In genomic region chr3:159922861-159923312, GRCh38 we compare ENCODE assay signal across 12 cellular contexts.
A peak's percentile ranks its signal among the peaks of the same experiment; 100 is the strongest.
DNase-seq lines count a peak whose midpoint lies in the region; ATAC-seq, FAIRE-seq and TF ChIP-seq lines count a peak whose summit lies in the region.
"Had no signal": no experiment of that assay in that cellular context is flagged by ENCODE, and none has a peak within 500 bp of the region (broad histone marks: within the 10 kb centered on the region; RNA-seq: fewer than 3 reads in every experiment).

No MANE protein-coding gene starts in this region.

- H3K4me1 Mint-ChIP-seq in mesothelial cell of epicardium: no peaks in the 10 kb centered on the region
- H3K4me1 Mint-ChIP-seq: nephron had no signal

- peaks cover 3% of the 10 kb centered on the region for H3K9me3 Mint-ChIP-seq in mesothelial cell of epicardium
- H3K9me3 Mint-ChIP-seq: CD4-positive, alpha-beta T cell had no signal

- no peak for DNase-seq in GM12892 (ENCODE audit: insufficient read length)
- DNase-seq in GM20000 (ENCODE audit: low spot score): peak; percentile 58
- peak; percentile 91 for DNase-seq in SIG-M5 treated with dmso at 0.1 percent for 504 hours (lab: John Stamatoyannopoulos, UW; ENCODE audit: unreplicated experiment)
- DNase-seq in psoas muscle: no peak
- no peak for DNase-seq in mesothelial cell of epicardium (ENCODE audit: low spot score in 2 of 2, unreplicated experiment in 2 of 2)
- no peak for DNase-seq in thyroid gland
- no peak for DNase-seq in NCI-H2227 (lab: John Stamatoyannopoulos, UW; ENCODE audit: unreplicated experiment)
- DNase-seq: CD4-positive, alpha-beta T cell; NCI-H510A treated with DMSO at 0.1 percent for 48 hours; stimulated activated CD4-positive, alpha-beta T cell treated with anti-CD3 and anti-CD28 coated beads, Interleukin-4, amount 100 ng/mL, for 1 hour had no signal

- TF ChIP-seq CTCF in GM20000 (IDR thresholded peaks at IDR 0.05; ENCODE audit: extremely low read depth, missing control alignments): no peak
- TF ChIP-seq CTCF in psoas muscle (IDR thresholded peaks at IDR 0.05): no peak
- TF ChIP-seq CTCF in mesothelial cell of epicardium (IDR thresholded peaks at IDR 0.05; ENCODE audit: unreplicated experiment): no peak
- TF ChIP-seq CTCF in thyroid gland (IDR thresholded peaks at IDR 0.05): no peak

- H3K9me3 ChIP-seq in psoas muscle (peaks cover 6% of the 10 kb centered on the region), thyroid gland (no peaks in the 10 kb centered on the region)

- no peaks in the 10 kb centered on the region for H3K27me3 Mint-ChIP-seq in mesothelial cell of epicardium (ENCODE audit: low read depth)
- H3K27me3 Mint-ChIP-seq: CD4-positive, alpha-beta T cell had no signal

- TF ChIP-seq POLR2A in GM12892 (IDR thresholded peaks at IDR 0.05; ENCODE audit: low read depth, low read length): 0 out of 2 replicates have a peak, but pooled peaks have one; percentile 31
- TF ChIP-seq POLR2A in thyroid gland (IDR thresholded peaks at IDR 0.05): no peak

- intact Hi-C loops in psoas muscle (cut with DNase I) (no loop called here), thyroid gland (cut with DNase I) (no loop called here)

- H3K36me3 Mint-ChIP-seq in mesothelial cell of epicardium: no peaks in the 10 kb centered on the region

- peak; percentile 100 for FAIRE-seq in GM12892 (lab: Jason Lieb, UNC)

- no peak overlapping the region for H3K4me3 Mint-ChIP-seq in mesothelial cell of epicardium
- H3K4me3 Mint-ChIP-seq: CD4-positive, alpha-beta T cell; nephron had no signal

- H3K36me3 ChIP-seq in psoas muscle (ENCODE audit: insufficient read depth in 1 of 2, low read depth in 1 of 2): no peaks in the 10 kb centered on the region
- H3K36me3 ChIP-seq in thyroid gland: no peaks in the 10 kb centered on the region

- ATAC-seq in HG03095 (IDR thresholded peaks at IDR 0.05; ENCODE audit: unreplicated experiment) (peak; percentile 93), psoas muscle (no peak)

- no peak overlapping the region for H3K27ac ChIP-seq in psoas muscle
- H3K27ac ChIP-seq in thyroid gland: no peak overlapping the region

- H3K4me1 ChIP-seq in psoas muscle: no peaks in the 10 kb centered on the region
- no peaks in the 10 kb centered on the region for H3K4me1 ChIP-seq in thyroid gland

- no peak overlapping the region for H3K27ac Mint-ChIP-seq in mesothelial cell of epicardium
- H3K27ac Mint-ChIP-seq: CD4-positive, alpha-beta T cell; nephron had no signal

- no peak overlapping the region for H3K4me3 ChIP-seq in psoas muscle
- H3K4me3 ChIP-seq in thyroid gland (replicated peaks in 1 of 3): no peak overlapping the region

- 85 to 91% (median 86%) methylated on average over 4 of the region's 4 CpGs for WGBS in psoas muscle, 3 donors
- WGBS in thyroid gland, 2 donors: 78 to 79% methylated on average over 4 of the region's 4 CpGs

- no peaks in the 10 kb centered on the region for H3K27me3 ChIP-seq in psoas muscle (ENCODE audit: insufficient read depth in 3 of 3, low read length in 2 of 3)
- no peaks in the 10 kb centered on the region for H3K27me3 ChIP-seq in thyroid gland

Comparison
In these comparisons a context has a peak if more than half of its experiments do, and no peak if none do; other contexts are left out.
1. DNase-seq: peak in GM20000 (single experiment) and SIG-M5 treated with dmso at 0.1 percent for 504 hours (single experiment); none in GM12892 (single experiment), psoas muscle (0 of 2), mesothelial cell of epicardium (0 of 2), thyroid gland (0 of 2) and NCI-H2227 (single experiment).